ENCODE assay signal across 8 cellular contexts in genomic region chr2:111975053-111975552, GRCh38.
DNase-seq lines count a peak whose midpoint lies in the region; ATAC-seq and TF ChIP-seq lines count a peak whose summit lies in the region.

No MANE protein-coding gene starts in this region.

- no TSS peak for BruUV-seq in PC-3 (replicated peaks; lab: Mats Ljungman, UMichigan)

- no peak overlapping the region for H3K18ac ChIP-seq in trophoblast cell (ENCODE audit: low read length)

- H4K8ac ChIP-seq in trophoblast cell (ENCODE audit: low read depth, low read length), result no peak overlapping the region

- no peak overlapping the region for H3K4me3 Mint-ChIP-seq in mesothelial cell of epicardium
- H3K4me3 Mint-ChIP-seq in naive thymus-derived CD4-positive, alpha-beta T cell, result no peak overlapping the region

- intact Hi-C loops in PC-3 (cut with micrococcal nuclease) (loop anchor here (2.0 to 10.0 kb wide), 2 partner anchors 46 to 70 kb away; no protein-coding TSS in a partner anchor), uterus (cut with DNase I; ENCODE audit: low total_unique reads) (no loop called here)
- intact Hi-C loops in naive thymus-derived CD4-positive, alpha-beta T cell (cut with micrococcal nuclease), result no loop called here

- H3F3A ChIP-seq in PC-3 (ENCODE audit: low read length, unreplicated experiment), result no peaks in the 10 kb centered on the region

- H3K27me3 Mint-ChIP-seq in mesothelial cell of epicardium (ENCODE audit: low read depth), result no peaks in the 10 kb centered on the region
- H3K27me3 Mint-ChIP-seq in naive thymus-derived CD4-positive, alpha-beta T cell, result peaks cover 6 to 29% (median 12%) of the 10 kb centered on the region in 5 donors

- no peak overlapping the region for H3K27ac Mint-ChIP-seq in mesothelial cell of epicardium
- H3K27ac Mint-ChIP-seq in naive thymus-derived CD4-positive, alpha-beta T cell, result no peak overlapping the region

- no peak overlapping the region for H3K23ac ChIP-seq in trophoblast cell (ENCODE audit: low read length)

- H3K9me3 ChIP-seq in PC-3 (ENCODE audit: low read length) (0 out of 2 replicates have a peak, but pooled peaks cover 5% of the 10 kb centered on the region), trophoblast cell (ENCODE audit: insufficient read depth, low read depth, low read length) (peaks cover 1% of the 10 kb centered on the region), uterus (no peaks in the 10 kb centered on the region)
- H3K9me3 ChIP-seq in naive thymus-derived CD4-positive, alpha-beta T cell (ENCODE audit: control insufficient read depth in 2 of 3, low read length in 3 of 3), result peaks cover 0 to 4% (median 0%) of the 10 kb centered on the region in 3 experiments

- no peak overlapping the region for H3K4ac ChIP-seq in trophoblast cell (ENCODE audit: low read depth, low read length)

- no peak overlapping the region for H2AFZ ChIP-seq in PC-3 (ENCODE audit: low read length)
- no peak overlapping the region for H2AFZ ChIP-seq in trophoblast cell (ENCODE audit: insufficient read depth, low read length, poor library complexity)

- H3K36me3 Mint-ChIP-seq in mesothelial cell of epicardium, result peaks cover 46% of the 10 kb centered on the region
- H3K36me3 Mint-ChIP-seq in naive thymus-derived CD4-positive, alpha-beta T cell, result peaks cover 0 to 20% (median 2%) of the 10 kb centered on the region in 5 donors

- H3K9ac ChIP-seq in PC-3 (ENCODE audit: low read length), result no peak overlapping the region
- no peak overlapping the region for H3K9ac ChIP-seq in trophoblast cell (ENCODE audit: low read length)

- H3K4me2 ChIP-seq in PC-3 (ENCODE audit: low read length) (peak overlapping the region; percentile 38), trophoblast cell (ENCODE audit: low read length) (no peak overlapping the region)

- H4K91ac ChIP-seq in trophoblast cell (ENCODE audit: low read depth, low read length), result no peak overlapping the region

- no peak for TF ChIP-seq POLR2A in uterus (IDR thresholded peaks at IDR 0.05)

- no peak overlapping the region for H2AK5ac ChIP-seq in trophoblast cell (ENCODE audit: low read length)

- POLR2A ChIA-PET in PC-3 (lab: Charles Lee; ENCODE audit: unreplicated experiment), result no interaction called here
- POLR2A ChIA-PET in naive thymus-derived CD4-positive, alpha-beta T cell (lab: Charles Lee), result no interaction called here

- WGBS in trophoblast cell (ENCODE audit: extremely low coverage, insufficient coverage, insufficient read length), result no CpG with 5 or more reads among the region's 11 CpGs

- CTCF ChIA-PET in PC-3 (lab: Charles Lee), result no interaction called here
- CTCF ChIA-PET in naive thymus-derived CD4-positive, alpha-beta T cell (lab: Charles Lee), result no interaction called here

- peak; percentile 100 for ATAC-seq in PC-3
- no peak for ATAC-seq in naive thymus-derived CD4-positive, alpha-beta T cell

- no peak overlapping the region for H2BK120ac ChIP-seq in trophoblast cell (ENCODE audit: insufficient read depth, low read length, poor library complexity)

- H3K9me2 ChIP-seq in PC-3 (replicated peaks; ENCODE audit: low read length), result no peaks in the 10 kb centered on the region

- no peaks in the 10 kb centered on the region for H3K79me1 ChIP-seq in trophoblast cell (ENCODE audit: low read length)

- H3K27ac ChIP-seq in PC-3 (ENCODE audit: low read length) (no peak overlapping the region), trophoblast cell (ENCODE audit: low read depth, low read length) (no peak overlapping the region), uterus (no peak overlapping the region)
- H3K27ac ChIP-seq in naive thymus-derived CD4-positive, alpha-beta T cell (ENCODE audit: low read depth, low read length), result no peak overlapping the region

- H4K12ac ChIP-seq in trophoblast cell (ENCODE audit: low read depth, low read length), result no peak overlapping the region

- H2BK12ac ChIP-seq in trophoblast cell (ENCODE audit: low read length), result no peak overlapping the region

- H3K27me3 ChIP-seq in PC-3 (ENCODE audit: low read length) (no peaks in the 10 kb centered on the region), trophoblast cell (ENCODE audit: insufficient read depth, low read length) (no peaks in the 10 kb centered on the region), uterus (no peaks in the 10 kb centered on the region)
- H3K27me3 ChIP-seq in naive thymus-derived CD4-positive, alpha-beta T cell (ENCODE audit: control insufficient read depth in 2 of 2, insufficient read depth in 2 of 2, low read length in 2 of 2), result no peaks in the 10 kb centered on the region

- H2BK5ac ChIP-seq in trophoblast cell (ENCODE audit: low read depth, low read length, poor library complexity), result no peak overlapping the region

- no peak overlapping the region for H3K4me3 ChIP-seq in PC-3 (ENCODE audit: low read length)
- no peak overlapping the region for H3K4me3 ChIP-seq in epithelial cell of esophagus (ENCODE audit: low read length)
- H3K4me3 ChIP-seq in trophoblast cell (ENCODE audit: low read depth, low read length), result no peak overlapping the region
- no peak overlapping the region for H3K4me3 ChIP-seq in uterus
- no peak overlapping the region for H3K4me3 ChIP-seq in naive thymus-derived CD4-positive, alpha-beta T cell (ENCODE audit: low read length)

- H3K9me3 Mint-ChIP-seq in mesothelial cell of epicardium, result peaks cover 13% of the 10 kb centered on the region
- peaks cover 2 to 38% (median 14%) of the 10 kb centered on the region in 11 donors for H3K9me3 Mint-ChIP-seq in naive thymus-derived CD4-positive, alpha-beta T cell

- no peak for TF ChIP-seq CTCF in PC-3 (conservative IDR thresholded peaks at IDR 0.05; ENCODE audit: low read depth, low read length)
- TF ChIP-seq CTCF in epithelial cell of esophagus (IDR thresholded peaks at IDR 0.05; ENCODE audit: insufficient read depth, low read depth, low read length, missing control alignments), result no peak
- no peak for TF ChIP-seq CTCF in mesothelial cell of epicardium (IDR thresholded peaks at IDR 0.05; ENCODE audit: unreplicated experiment)
- TF ChIP-seq CTCF in uterus (IDR thresholded peaks at IDR 0.05), result no peak

- H3K79me2 ChIP-seq in PC-3 (ENCODE audit: low read length), result no peaks in the 10 kb centered on the region
- H3K79me2 ChIP-seq in trophoblast cell (ENCODE audit: control insufficient read depth, insufficient read depth, low read length, poor library complexity), result no peaks in the 10 kb centered on the region

- H4K20me1 ChIP-seq in PC-3 (ENCODE audit: low read length), result no peaks in the 10 kb centered on the region

- H3K36me3 ChIP-seq in PC-3 (ENCODE audit: low read depth, low read length) (no peaks in the 10 kb centered on the region), trophoblast cell (ENCODE audit: control insufficient read depth in 1 of 2, insufficient read depth in 2 of 2, low read length in 2 of 2) (peaks cover 0 to 7% of the 10 kb centered on the region in 2 experiments), uterus (no peaks in the 10 kb centered on the region)
- H3K36me3 ChIP-seq in naive thymus-derived CD4-positive, alpha-beta T cell (ENCODE audit: control insufficient read depth in 2 of 3, insufficient read depth in 3 of 3, low read length in 3 of 3), result no peaks in the 10 kb centered on the region

- peaks cover 12% of the 10 kb centered on the region for H3K4me1 Mint-ChIP-seq in mesothelial cell of epicardium
- H3K4me1 Mint-ChIP-seq in naive thymus-derived CD4-positive, alpha-beta T cell, result peaks cover 0 to 3% (median 0%) of the 10 kb centered on the region in 7 donors

- DNase-seq in Daoy (ENCODE audit: low read depth), result peak; percentile 97
- DNase-seq in PC-3, result peak; percentile 97
- DNase-seq in epithelial cell of esophagus (ENCODE audit: low read depth), result peak; percentile 99
- DNase-seq in trophoblast cell, result peak; percentile 97
- DNase-seq in mesothelial cell of epicardium (ENCODE audit: low spot score in 2 of 2, unreplicated experiment in 2 of 2), result no peak
- no peak for DNase-seq in uterus
- no peak for DNase-seq in naive thymus-derived CD4-positive, alpha-beta T cell
- no peak for DNase-seq in DMS 273 (lab: John Stamatoyannopoulos, UW; ENCODE audit: unreplicated experiment)

- H3K14ac ChIP-seq in trophoblast cell (ENCODE audit: low read length), result no peak overlapping the region

- peaks cover 33% of the 10 kb centered on the region for H3K4me1 ChIP-seq in PC-3 (ENCODE audit: insufficient read depth, low read length)
- peaks cover 0 to 5% of the 10 kb centered on the region in 2 experiments for H3K4me1 ChIP-seq in trophoblast cell (ENCODE audit: control insufficient read depth in 1 of 2, insufficient read depth in 2 of 2, low read length in 2 of 2)
- H3K4me1 ChIP-seq in uterus, result no peaks in the 10 kb centered on the region
- no peaks in the 10 kb centered on the region for H3K4me1 ChIP-seq in naive thymus-derived CD4-positive, alpha-beta T cell (ENCODE audit: control insufficient read depth in 2 of 2, insufficient read depth in 2 of 2, low read length in 2 of 2)

Comparison
In these comparisons a context has a peak if more than half of its experiments do, and no peak if none do; other contexts are left out.
1. DNase-seq: peak in Daoy (single experiment), PC-3 (single experiment), epithelial cell of esophagus (single experiment) and trophoblast cell (2 of 2); none in mesothelial cell of epicardium (0 of 2), uterus (0 of 2), naive thymus-derived CD4-positive, alpha-beta T cell (0 of 9) and DMS 273 (single experiment).